8 cellular contexts compared by ENCODE assay signal in genomic region chr6:391559-392440, GRCh38. TPM values are rescaled to one million over a fixed set of nuclear protein-coding genes. Genes with fewer than 3 reads are reported as not detected.
A peak's percentile ranks its signal among the peaks of the same experiment; 100 is the strongest.
DNase-seq lines count a peak whose midpoint lies in the region; ATAC-seq and FAIRE-seq lines count a peak whose summit lies in the region.

Gene IRF4 (plus strand): TSS chr6:391752. CDS start chr6:393153, 1,401 bp downstream.

- peak; percentile 42 for ATAC-seq in HG03280 (IDR thresholded peaks at IDR 0.05; ENCODE audit: unreplicated experiment)
- peak; percentile 23 for ATAC-seq in Right ventricle myocardium inferior
- no peak for ATAC-seq in GM18861 (IDR thresholded peaks at IDR 0.05; ENCODE audit: unreplicated experiment)

- H3K4me3 ChIP-seq in skeletal muscle cell (ENCODE audit: low read depth, low read length), result peak within 1 kb of the TSS; percentile 38

- intact Hi-C loops in Right ventricle myocardium inferior (cut with DNase I), result no loop called here

- DNase-seq in GM19239 (ENCODE audit: insufficient read length, low spot score), result peak; percentile 80
- DNase-seq in activated CD8-positive, alpha-beta memory T cell treated with anti-CD3 and anti-CD28 coated beads, Interleukin-2, amount 50 U/mL, for 48 hours, result peak; percentile 89
- DNase-seq in Right ventricle myocardium inferior (ENCODE audit: missing footprints), result peak; percentile 68
- no peak for DNase-seq in skeletal muscle cell (ENCODE audit: low read depth)
- DNase-seq in NCI-H446 treated with DMSO at 0.1 percent for 48 hours (lab: John Stamatoyannopoulos, UW), result no peak
- no peak for DNase-seq in DMS79 (lab: John Stamatoyannopoulos, UW)

- FAIRE-seq in GM19239 (lab: Jason Lieb, UNC), result peak; percentile 90

RNA-seq across cellular contexts. Expression of gene IRF4, which starts in this region (rescaled TPM):
- total RNA-seq in Right ventricle myocardium inferior, result 0.68 TPM

Comparison
In these comparisons a context has a peak if more than half of its experiments do, and no peak if none do; other contexts are left out.
1. Peak in DNase-seq and ATAC-seq in Right ventricle myocardium inferior; RNA of the gene not detected or under 1 TPM.
2. DNase-seq: peak in GM19239 (single experiment) and activated CD8-positive, alpha-beta memory T cell treated with anti-CD3 and anti-CD28 coated beads, Interleukin-2, amount 50 U/mL, for 48 hours (single experiment); none in skeletal muscle cell (single experiment), NCI-H446 treated with DMSO at 0.1 percent for 48 hours (single experiment) and DMS79 (single experiment).